ENCODE assay signal across 17 cellular contexts in the genomic region with DNA sequence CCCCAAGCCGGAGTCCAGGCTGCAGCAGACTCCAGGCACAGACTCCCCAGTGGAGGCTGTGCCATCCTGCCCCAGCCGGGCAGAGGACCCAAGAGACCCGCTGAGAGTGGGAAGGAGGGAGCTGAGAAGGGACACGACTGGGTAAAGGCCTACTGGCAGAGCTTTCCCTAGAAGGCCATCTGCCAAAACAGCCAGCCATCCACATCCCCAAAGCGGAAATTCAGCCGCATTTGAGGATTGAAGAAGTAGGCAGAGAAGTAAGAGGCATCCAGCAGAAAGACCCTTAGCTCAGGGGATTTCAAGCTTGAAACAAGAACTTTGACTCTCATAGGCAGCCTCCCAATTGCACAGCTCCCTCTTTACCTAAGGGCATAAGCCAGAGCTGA. TPM values are rescaled to one million over a fixed set of nuclear protein-coding genes. Genes with fewer than 3 reads are reported as not detected.
A peak's percentile ranks its signal among the peaks of the same experiment; 100 is the strongest.
DNase-seq lines count a peak whose midpoint lies in the region; ATAC-seq and TF ChIP-seq lines count a peak whose summit lies in the region.
"Had no signal": no experiment of that assay in that cellular context is flagged by ENCODE, and none has a peak within 500 bp of the region (broad histone marks: within the 10 kb centered on the region; RNA-seq: fewer than 3 reads in every experiment).

No MANE protein-coding gene starts in this region.

- H3K4me1 Mint-ChIP-seq in type B pancreatic cell (ENCODE audit: unreplicated experiment): peaks cover 21% of the 10 kb centered on the region
- H3K4me1 Mint-ChIP-seq: activated naive CD8-positive, alpha-beta T cell treated with anti-CD3 and anti-CD28 coated beads, Interleukin-2, amount 10 ng/mL, durations not matched to agents 7 days and 5 days; memory B cell had no signal

- no peaks in the 10 kb centered on the region for H3K36me3 Mint-ChIP-seq in type B pancreatic cell
- H3K36me3 Mint-ChIP-seq: activated naive CD8-positive, alpha-beta T cell treated with anti-CD3 and anti-CD28 coated beads, Interleukin-2, amount 10 ng/mL, durations not matched to agents 7 days and 5 days; memory B cell had no signal

- peak in 1 of 4 donors; percentile 23 for ATAC-seq in heart left ventricle
- ATAC-seq in GM18505 (IDR thresholded peaks at IDR 0.05; ENCODE audit: unreplicated experiment): no peak

- 44 to 62% (median 49%) methylated on average over 6 of the region's 6 CpGs for WGBS in heart left ventricle, 4 donors

- no peak overlapping the region for H3K4me2 ChIP-seq in parathyroid adenoma (ENCODE audit: low read length)

- intact Hi-C loops in heart left ventricle (cut with DNase I) (no loop called here), cardiac septum (cut with DNase I) (no loop called here)

- no peak for DNase-seq in heart left ventricle
- no peak for DNase-seq in cardiac septum (ENCODE audit: low spot score)
- DNase-seq in globus pallidus (ENCODE audit: low spot score): peak; percentile 21
- DNase-seq in type B pancreatic cell (ENCODE audit: extremely low spot score, unreplicated experiment): no peak
- no peak for DNase-seq in germinal center (ENCODE audit: low spot score)
- no peak for DNase-seq in Ammon's horn (ENCODE audit: low spot score)
- DNase-seq: activated naive CD8-positive, alpha-beta T cell treated with anti-CD3 and anti-CD28 coated beads, Interleukin-2, amount 10 ng/mL, durations not matched to agents 7 days and 5 days; Caco-2; cortex of kidney; NCI-H1105; NCI-H774; SHP77 had no signal

- H3K27ac ChIP-seq in heart left ventricle (peak overlapping the region in 11 of 12 donors; percentile 26 to 96 (median 69)), parathyroid adenoma (peak overlapping the region; percentile 24)

- H3K36me3 ChIP-seq in heart left ventricle (no peaks in the 10 kb centered on the region), parathyroid adenoma (ENCODE audit: control insufficient read depth, insufficient read depth, low read length) (no peaks in the 10 kb centered on the region)

- H3K4me3 Mint-ChIP-seq in type B pancreatic cell: peak overlapping the region; percentile 85
- H3K4me3 Mint-ChIP-seq: activated naive CD8-positive, alpha-beta T cell treated with anti-CD3 and anti-CD28 coated beads, Interleukin-2, amount 10 ng/mL, durations not matched to agents 7 days and 5 days; memory B cell had no signal

- H3K9ac ChIP-seq in parathyroid adenoma: no peak overlapping the region

- H3K9me3 ChIP-seq in heart left ventricle (no peaks in the 10 kb centered on the region), parathyroid adenoma (ENCODE audit: control insufficient read depth, low read length) (no peaks in the 10 kb centered on the region)
- H3K9me3 ChIP-seq: Caco-2 had no signal

- H3K4me3 ChIP-seq in heart left ventricle: peak overlapping the region in 10 of 12 donors; percentile 31 to 67 (median 58)
- H3K4me3 ChIP-seq in parathyroid adenoma (ENCODE audit: low read depth, low read length): no peak overlapping the region

- H3K27me3 ChIP-seq in heart left ventricle (peaks cover 0 to 38% (median 14%) of the 10 kb centered on the region in 9 donors), parathyroid adenoma (ENCODE audit: control insufficient read depth, insufficient read depth, low read length) (no peaks in the 10 kb centered on the region)

- H3K27me3 Mint-ChIP-seq in type B pancreatic cell: peaks cover 78% of the 10 kb centered on the region

- peak overlapping the region; percentile 61 for H3K27ac Mint-ChIP-seq in type B pancreatic cell
- H3K27ac Mint-ChIP-seq: activated naive CD8-positive, alpha-beta T cell treated with anti-CD3 and anti-CD28 coated beads, Interleukin-2, amount 10 ng/mL, durations not matched to agents 7 days and 5 days; memory B cell had no signal

- no peaks in the 10 kb centered on the region for H3K79me2 ChIP-seq in parathyroid adenoma

- TF ChIP-seq CTCF in heart left ventricle (IDR thresholded peaks at IDR 0.05): no peak
- TF ChIP-seq CTCF in parathyroid adenoma (IDR thresholded peaks at IDR 0.05): no peak
- TF ChIP-seq CTCF in type B pancreatic cell (conservative IDR thresholded peaks at IDR 0.05): no peak

- H3K4me1 ChIP-seq in heart left ventricle (peaks cover 0 to 16% (median 0%) of the 10 kb centered on the region in 12 donors), parathyroid adenoma (no peaks in the 10 kb centered on the region)
- H3K4me1 ChIP-seq: Caco-2 had no signal

- H2AFZ ChIP-seq in parathyroid adenoma: no peak overlapping the region

- no peaks in the 10 kb centered on the region for H3K9me3 Mint-ChIP-seq in type B pancreatic cell
- H3K9me3 Mint-ChIP-seq: activated naive CD8-positive, alpha-beta T cell treated with anti-CD3 and anti-CD28 coated beads, Interleukin-2, amount 10 ng/mL, durations not matched to agents 7 days and 5 days; memory B cell had no signal

- no peak for TF ChIP-seq POLR2A in heart left ventricle (IDR thresholded peaks at IDR 0.05)
- TF ChIP-seq POLR2A in GM18505 (IDR thresholded peaks at IDR 0.05; ENCODE audit: borderline replicate concordance, extremely low read depth, insufficient read depth, insufficient read length): no peak

RNA-seq across cellular contexts. Expression of gene CPXM2, which starts 0.9 kb away (rescaled TPM):
- total RNA-seq in heart left ventricle (10 to 100 TPM in 2 of 9 donors, 1 to 10 TPM in 7; 1.1 to 23.2 (median 5.8) TPM), cardiac septum (11.2 TPM), type B pancreatic cell (ENCODE audit: low replicate concordance) (15.0 and 51.1 TPM in 2 replicates)
- 1 to 10 TPM; 1.2 to 1.8 TPM for polyA plus RNA-seq in heart left ventricle
- total RNA-seq: A172; activated naive CD8-positive, alpha-beta T cell treated with anti-CD3 and anti-CD28 coated beads, Interleukin-2, amount 10 ng/mL, durations not matched to agents 7 days and 5 days; Caco-2; H4 had no signal
